21 cellular contexts compared by ENCODE assay signal in the genomic region with DNA sequence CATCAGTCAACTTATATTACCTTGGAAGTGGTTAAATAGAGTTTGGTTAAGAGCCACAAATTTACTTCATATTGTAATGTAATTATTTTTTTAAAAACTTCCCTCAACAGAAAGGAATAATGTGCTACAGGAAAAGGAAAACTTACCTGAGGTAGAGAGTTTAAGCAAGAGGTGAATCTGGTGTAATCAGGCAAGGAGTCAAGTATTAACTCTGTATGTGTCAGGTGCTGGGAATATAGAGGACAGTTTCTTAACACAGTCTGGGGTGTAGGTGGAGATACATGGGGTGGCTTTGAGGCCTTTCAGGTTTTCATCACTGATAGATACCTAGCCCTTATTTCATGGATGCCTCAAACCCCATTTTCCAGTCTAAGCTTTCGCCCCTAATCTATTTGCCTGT. TPM values are rescaled to one million over a fixed set of nuclear protein-coding genes. Genes with fewer than 3 reads are reported as not detected.
DNase-seq lines count a peak whose midpoint lies in the region; ATAC-seq, FAIRE-seq and TF ChIP-seq lines count a peak whose summit lies in the region.
"Had no signal": no experiment of that assay in that cellular context is flagged by ENCODE, and none has a peak within 500 bp of the region (broad histone marks: within the 10 kb centered on the region; RNA-seq: fewer than 3 reads in every experiment).

No MANE protein-coding gene starts in this region.

- H3K36me3 Mint-ChIP-seq in activated naive CD8-positive, alpha-beta T cell = peaks cover 11% of the 10 kb centered on the region
- H3K36me3 Mint-ChIP-seq in activated naive CD8-positive, alpha-beta T cell treated with anti-CD3 and anti-CD28 coated beads for 36 hours = peaks cover 29% of the 10 kb centered on the region
- H3K36me3 Mint-ChIP-seq in WTC11 = peaks cover 21% of the 10 kb centered on the region

- H3K27me3 Mint-ChIP-seq in activated naive CD8-positive, alpha-beta T cell = no peaks in the 10 kb centered on the region
- no peaks in the 10 kb centered on the region for H3K27me3 Mint-ChIP-seq in activated naive CD8-positive, alpha-beta T cell treated with anti-CD3 and anti-CD28 coated beads for 36 hours
- H3K27me3 Mint-ChIP-seq in WTC11 (ENCODE audit: low read depth) = no peaks in the 10 kb centered on the region

- intact Hi-C loops in HepG2 (cut with micrococcal nuclease; ENCODE audit: unreplicated experiment) = no loop called here
- intact Hi-C loops in Right ventricle myocardium inferior (cut with DNase I) = no loop called here

- ATAC-seq in WTC11 = no peak
- no peak for ATAC-seq in HepG2
- no peak for ATAC-seq in Right ventricle myocardium inferior
- ATAC-seq: CD8-positive, alpha-beta T cell had no signal

- H3K9ac ChIP-seq in HepG2 (ENCODE audit: insufficient read depth, low read depth, low read length) (no peak overlapping the region), Karpas-422 (ENCODE audit: low read length) (no peak overlapping the region)
- H3K9ac ChIP-seq: BLaER1 treated with 17β-estradiol and CSF1 and Interleukin-3, amounts not matched to agents 10 nM and 100 nM had no signal

- H3K36me3 ChIP-seq in HepG2 (replicated peaks in 1 of 2; ENCODE audit: control insufficient read depth in 1 of 2, insufficient read depth in 2 of 2, low read length in 2 of 2) (peaks cover 4 to 14% of the 10 kb centered on the region in 2 experiments; a peak in 4 of 5 replicates), Karpas-422 (ENCODE audit: insufficient read depth, low read length) (peaks cover 17% of the 10 kb centered on the region; the same call in 1 of the 2 replicates)

- TF ChIP-seq EP300 in HepG2 (IDR thresholded peaks at IDR 0.05; ENCODE audit: low read depth in 2 of 2, low read length in 2 of 2) (no peak), HepG2 (CRISPR knock-in tag; IDR thresholded peaks at IDR 0.05; ENCODE audit: borderline replicate concordance) (no peak)

- POLR2A ChIA-PET in WTC11 (lab: Charles Lee) = interaction anchor here (0.6 kb wide), 1 partner anchor 135 kb away, joined by 3 read pairs; no protein-coding TSS in a partner anchor
- POLR2A ChIA-PET in HepG2 (lab: Yijun Ruan, JAX) = no interaction called here

- DNase-seq in activated naive CD8-positive, alpha-beta T cell treated with anti-CD3 and anti-CD28 coated beads for 36 hours = no peak
- DNase-seq in WTC11 (ENCODE audit: low spot score) (no peak), HepG2 (ENCODE audit: low spot score) (no peak), Karpas-422 (no peak), Right ventricle myocardium inferior (ENCODE audit: missing footprints) (no peak), HT-29 (ENCODE audit: low spot score) (no peak)
- DNase-seq: CD8-positive, alpha-beta T cell; DMS79 treated with DMSO at 0.1 percent for 48 hours; NCI-H1048; NCI-H1436; NCI-H1930; NCI-H345; NCI-H524 treated with DMSO at 0.1 percent for 48 hours; PC-3; SJCRH30 had no signal

- TF ChIP-seq POLR2A in HepG2 (IDR thresholded peaks at IDR 0.05; ENCODE audit: insufficient read depth in 1 of 2, low read depth in 2 of 2, low read length in 2 of 2) = no peak

- H3K4me1 ChIP-seq in HepG2 (ENCODE audit: insufficient read depth, low read length) (no peaks in the 10 kb centered on the region), Karpas-422 (ENCODE audit: low read length) (peaks cover 8% of the 10 kb centered on the region)
- H3K4me1 ChIP-seq: SJCRH30 had no signal

- H3K9me3 ChIP-seq in HepG2 (ENCODE audit: low read length) (no peaks in the 10 kb centered on the region), Karpas-422 (ENCODE audit: low read length) (no peaks in the 10 kb centered on the region)
- H3K9me3 ChIP-seq: SJCRH30 had no signal

- no peak for FAIRE-seq in HepG2 (lab: Jason Lieb, UNC)
- FAIRE-seq: H54 had no signal

- H3K79me2 ChIP-seq in HepG2 (ENCODE audit: insufficient read depth, low read length) (no peaks in the 10 kb centered on the region), Karpas-422 (ENCODE audit: low read length) (no peaks in the 10 kb centered on the region)

- H4K20me1 ChIP-seq in HepG2 (ENCODE audit: insufficient read depth, low read length) (no peaks in the 10 kb centered on the region), Karpas-422 (ENCODE audit: insufficient read depth, low read depth, low read length) (no peaks in the 10 kb centered on the region)
- H4K20me1 ChIP-seq: BLaER1 treated with 17β-estradiol and CSF1 and Interleukin-3, amounts not matched to agents 10 nM and 100 nM had no signal

- H3K4me3 ChIP-seq in HepG2 (replicated peaks in 1 of 3; ENCODE audit: insufficient read depth in 1 of 3, low read depth in 2 of 3, low read length in 3 of 3) (no peak overlapping the region), Karpas-422 (ENCODE audit: low read length) (no peak overlapping the region)
- H3K4me3 ChIP-seq: BLaER1 treated with 17β-estradiol and CSF1 and Interleukin-3, amounts not matched to agents 10 nM and 100 nM; SJCRH30 had no signal

- no peaks in the 10 kb centered on the region for H3K9me3 Mint-ChIP-seq in activated naive CD8-positive, alpha-beta T cell (ENCODE audit: low read depth)
- H3K9me3 Mint-ChIP-seq in activated naive CD8-positive, alpha-beta T cell treated with anti-CD3 and anti-CD28 coated beads for 36 hours = no peaks in the 10 kb centered on the region
- no peaks in the 10 kb centered on the region for H3K9me3 Mint-ChIP-seq in WTC11
- H3K9me3 Mint-ChIP-seq: HFFc6 had no signal

- H3K27me3 ChIP-seq in HepG2 (ENCODE audit: control insufficient read depth in 1 of 2, insufficient read depth in 2 of 2, low read length in 2 of 2) = no peaks in the 10 kb centered on the region
- H3K27me3 ChIP-seq in Karpas-422 (ENCODE audit: low read length) = no peaks in the 10 kb centered on the region
- H3K27me3 ChIP-seq: BLaER1 treated with 17β-estradiol and CSF1 and Interleukin-3, amounts not matched to agents 10 nM and 100 nM; SJCRH30 had no signal

- 100% methylated on average over 1 of the region's 1 CpG for WGBS in HepG2 (ENCODE audit: low lambda C conversion rate)

- CTCF ChIA-PET in WTC11 (lab: Charles Lee) = interaction anchor here (1.2 kb wide), 1 partner anchor 120 kb away, joined by 5 read pairs; no protein-coding TSS in a partner anchor
- CTCF ChIA-PET in HepG2 (lab: Yijun Ruan, JAX; ENCODE audit: low intra/inter-chr PET ratio, low total read pairs) = no interaction called here

- peaks cover 4% of the 10 kb centered on the region for H3K4me1 Mint-ChIP-seq in activated naive CD8-positive, alpha-beta T cell (ENCODE audit: low read depth)
- peaks cover 6% of the 10 kb centered on the region for H3K4me1 Mint-ChIP-seq in activated naive CD8-positive, alpha-beta T cell treated with anti-CD3 and anti-CD28 coated beads for 36 hours
- peaks cover 7% of the 10 kb centered on the region for H3K4me1 Mint-ChIP-seq in WTC11

- TF ChIP-seq CTCF in WTC11 (IDR thresholded peaks at IDR 0.05) (no peak), HepG2 (CRISPR knock-in tag; IDR thresholded peaks at IDR 0.05) (no peak)

- H3K9me2 ChIP-seq in Karpas-422 (replicated peaks; ENCODE audit: insufficient read depth, low read length) = no peaks in the 10 kb centered on the region

- TF ChIP-seq RAD21 in HepG2 (CRISPR knock-in tag; IDR thresholded peaks at IDR 0.05) = no peak

- H2AFZ ChIP-seq in HepG2 (ENCODE audit: low read length) = no peak overlapping the region
- H2AFZ ChIP-seq in Karpas-422 (ENCODE audit: low read length) = no peak overlapping the region

- BruUV-seq in HepG2 (replicated peaks; lab: Mats Ljungman, UMichigan) = no TSS peak

- H3K4me3 Mint-ChIP-seq in activated naive CD8-positive, alpha-beta T cell = no peak overlapping the region
- H3K4me3 Mint-ChIP-seq in activated naive CD8-positive, alpha-beta T cell treated with anti-CD3 and anti-CD28 coated beads for 36 hours = no peak overlapping the region
- no peak overlapping the region for H3K4me3 Mint-ChIP-seq in WTC11
- H3K4me3 Mint-ChIP-seq: CD8-positive, alpha-beta T cell; HFFc6 had no signal

- in situ Hi-C loops in HepG2 (cut with HindIII; ENCODE audit: extremely low pct_ligation_motif_present, low pct_unique_long_range_greater_than_20kb) = no loop called here

- H3K27ac Mint-ChIP-seq in activated naive CD8-positive, alpha-beta T cell = peak overlapping the region; percentile 10
- no peak overlapping the region for H3K27ac Mint-ChIP-seq in activated naive CD8-positive, alpha-beta T cell treated with anti-CD3 and anti-CD28 coated beads for 36 hours
- peak overlapping the region; percentile 34; the same call in 1 of the 2 replicates for H3K27ac Mint-ChIP-seq in WTC11

- no peak overlapping the region for H3K27ac ChIP-seq in HepG2 (ENCODE audit: extremely low read length, insufficient read depth, low read length)
- H3K27ac ChIP-seq in Karpas-422 (ENCODE audit: low read length) = no peak overlapping the region
- H3K27ac ChIP-seq: RWPE1, SJCRH30 had no signal

- H3K4me2 ChIP-seq in HepG2 (ENCODE audit: low read depth, low read length) = no peak overlapping the region
- H3K4me2 ChIP-seq in Karpas-422 (ENCODE audit: low read depth, low read length, poor library complexity, severe bottlenecking) = no peak overlapping the region

RNA-seq across cellular contexts. Expression of a gene that starts 25.9 kb away (rescaled TPM):
- under 1 TPM in 1 of 2 experiments, not detected in 1; 0.14 TPM for total RNA-seq in activated naive CD8-positive, alpha-beta T cell treated with anti-CD3 and anti-CD28 coated beads for 36 hours
- total RNA-seq in WTC11 (2021) (not detected in 3 replicates), HepG2 (2016; rRNA removed; fragmentation: Illumina TruSeq; extraction: Trizol) (not detected in 2 replicates), Right ventricle myocardium inferior (not detected)
- total RNA-seq in HepG2 (2016; cell fraction: cytosol; rRNA removed; fragmentation: Illumina TruSeq; extraction: Trizol; ENCODE audit: low read depth) = not detected in 2 replicates
- not detected in 2 replicates for total RNA-seq in HepG2 (2016; cell fraction: insoluble cytoplasmic fraction; rRNA removed; fragmentation: Illumina TruSeq; extraction: Trizol)
- not detected in 2 replicates for total RNA-seq in HepG2 (2016; cell fraction: membrane; rRNA removed; fragmentation: Illumina TruSeq; extraction: Trizol)
- not detected in 2 replicates for total RNA-seq in HepG2 (2016; cell fraction: nucleus; rRNA removed; fragmentation: Illumina TruSeq; extraction: Trizol)
- not detected in 2 replicates for polyA plus RNA-seq in HepG2 (2011; rRNA removed)
- not detected in 2 replicates for polyA plus RNA-seq in HepG2 (2011; cell fraction: cytosol; rRNA removed)
- not detected in 2 replicates for polyA plus RNA-seq in HepG2 (2011; cell fraction: nucleus; rRNA removed)
- polyA plus RNA-seq in HepG2 (2012) = not detected in 2 replicates
- polyA plus RNA-seq in HepG2 (2016; cell fraction: cytosol; fragmentation: Illumina TruSeq; extraction: Trizol; ENCODE audit: low read depth) = not detected in 2 replicates
- polyA plus RNA-seq in HepG2 (2016; cell fraction: insoluble cytoplasmic fraction; fragmentation: Illumina TruSeq; extraction: Trizol; ENCODE audit: low read depth) = not detected in 2 replicates
- not detected in 2 replicates for polyA plus RNA-seq in HepG2 (2016; cell fraction: membrane; fragmentation: Illumina TruSeq; extraction: Trizol; ENCODE audit: low read depth)
- not detected in 2 replicates for polyA plus RNA-seq in HepG2 (2016; cell fraction: nucleus; fragmentation: Illumina TruSeq; extraction: Trizol; ENCODE audit: insufficient read depth, low read depth)
- not detected in 2 replicates for polyA minus RNA-seq in HepG2 (2011; rRNA and poly(A)+ RNA removed; ENCODE audit: low replicate concordance)
- polyA minus RNA-seq in HepG2 (2011; cell fraction: cytosol; rRNA and poly(A)+ RNA removed) = not detected in 2 replicates
- not detected in 2 replicates for polyA minus RNA-seq in HepG2 (2011; cell fraction: nucleus; rRNA and poly(A)+ RNA removed)
- not detected in 2 replicates for total RNA-seq in Karpas-422 (2014; rRNA removed; shearing (Covaris generic); ENCODE audit: low replicate concordance)
- total RNA-seq in HT-29 (2014; rRNA removed; shearing (Covaris generic)) = not detected in 2 replicates
- total RNA-seq: CD8-positive, alpha-beta T cell; HFFc6; PC-3; SJCRH30 had no signal

RNA-seq across cellular contexts. Expression of a gene that starts 56.4 kb away (rescaled TPM):
- not detected for total RNA-seq in activated naive CD8-positive, alpha-beta T cell treated with anti-CD3 and anti-CD28 coated beads for 36 hours
- total RNA-seq in WTC11 (2021) (not detected in 3 replicates), HepG2 (2016; rRNA removed; fragmentation: Illumina TruSeq; extraction: Trizol) (not detected in 2 replicates), Right ventricle myocardium inferior (5.3 TPM)
- not detected in 2 replicates for total RNA-seq in HepG2 (2016; cell fraction: cytosol; rRNA removed; fragmentation: Illumina TruSeq; extraction: Trizol; ENCODE audit: low read depth)
- not detected in 2 replicates for total RNA-seq in HepG2 (2016; cell fraction: insoluble cytoplasmic fraction; rRNA removed; fragmentation: Illumina TruSeq; extraction: Trizol)
- not detected in 2 replicates for total RNA-seq in HepG2 (2016; cell fraction: membrane; rRNA removed; fragmentation: Illumina TruSeq; extraction: Trizol)
- total RNA-seq in HepG2 (2016; cell fraction: nucleus; rRNA removed; fragmentation: Illumina TruSeq; extraction: Trizol) = not detected in 2 replicates
- polyA plus RNA-seq in HepG2 (2011; rRNA removed) = not detected in 2 replicates
- not detected in 2 replicates for polyA plus RNA-seq in HepG2 (2011; cell fraction: cytosol; rRNA removed)
- 0.10 TPM in 1 of 2 replicates, not detected in the other for polyA plus RNA-seq in HepG2 (2011; cell fraction: nucleus; rRNA removed)
- polyA plus RNA-seq in HepG2 (2012) = not detected in 2 replicates
- not detected in 2 replicates for polyA plus RNA-seq in HepG2 (2016; cell fraction: cytosol; fragmentation: Illumina TruSeq; extraction: Trizol; ENCODE audit: low read depth)
- not detected in 2 replicates for polyA plus RNA-seq in HepG2 (2016; cell fraction: insoluble cytoplasmic fraction; fragmentation: Illumina TruSeq; extraction: Trizol; ENCODE audit: low read depth)
- not detected in 2 replicates for polyA plus RNA-seq in HepG2 (2016; cell fraction: membrane; fragmentation: Illumina TruSeq; extraction: Trizol; ENCODE audit: low read depth)
- not detected in 2 replicates for polyA plus RNA-seq in HepG2 (2016; cell fraction: nucleus; fragmentation: Illumina TruSeq; extraction: Trizol; ENCODE audit: insufficient read depth, low read depth)
- not detected in 2 replicates for polyA minus RNA-seq in HepG2 (2011; rRNA and poly(A)+ RNA removed; ENCODE audit: low replicate concordance)
- polyA minus RNA-seq in HepG2 (2011; cell fraction: cytosol; rRNA and poly(A)+ RNA removed) = not detected in 2 replicates
- not detected in 2 replicates for polyA minus RNA-seq in HepG2 (2011; cell fraction: nucleus; rRNA and poly(A)+ RNA removed)
- total RNA-seq in Karpas-422 (2014; rRNA removed; shearing (Covaris generic); ENCODE audit: low replicate concordance) = not detected in 2 replicates
- total RNA-seq in HT-29 (2014; rRNA removed; shearing (Covaris generic)) = not detected in 2 replicates
- total RNA-seq: CD8-positive, alpha-beta T cell; MCF 10A; PC-3; SJCRH30 had no signal
